17 cellular contexts compared by ENCODE assay signal in the genomic region with DNA sequence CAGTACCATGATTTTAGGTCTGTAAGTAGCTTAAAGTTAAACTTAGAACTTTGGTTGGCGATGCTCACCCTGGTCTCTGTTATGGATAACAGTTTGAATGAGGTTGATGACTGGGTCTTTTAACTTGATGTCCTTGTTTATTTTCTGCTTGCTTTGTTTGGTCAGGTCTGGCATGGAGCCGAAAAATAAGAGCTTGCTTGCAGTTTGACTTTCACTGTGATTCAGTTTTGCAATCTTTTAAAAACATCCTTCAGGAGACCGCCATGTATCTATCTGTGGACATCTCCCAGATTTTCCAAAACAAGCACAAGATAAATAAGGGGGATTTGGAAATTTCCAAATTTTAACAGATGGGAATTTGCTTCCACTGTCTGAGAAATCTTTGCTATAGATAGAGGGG.
DNase-seq lines count a peak whose midpoint lies in the region; FAIRE-seq and TF ChIP-seq lines count a peak whose summit lies in the region.
"Had no signal": no experiment of that assay in that cellular context is flagged by ENCODE, and none has a peak within 500 bp of the region (broad histone marks: within the 10 kb centered on the region; RNA-seq: fewer than 3 reads in every experiment).

No MANE protein-coding gene starts in this region.

- H3K27ac ChIP-seq in liver (ENCODE audit: low read depth in 1 of 2, low read length in 2 of 2) = no peak overlapping the region
- H3K27ac ChIP-seq in ascending aorta = no peak overlapping the region
- H3K27ac ChIP-seq: colonic mucosa, GM23248 had no signal

- intact Hi-C loops in ascending aorta (cut with DNase I) = no loop called here

- peaks cover 76% of the 10 kb centered on the region for H3K4me1 Mint-ChIP-seq in chondrocyte (ENCODE audit: low read depth)

- no peaks in the 10 kb centered on the region for H3K9me3 ChIP-seq in liver (ENCODE audit: control insufficient read depth in 4 of 4, low read length in 3 of 4)
- H3K9me3 ChIP-seq in ascending aorta = no peaks in the 10 kb centered on the region
- H3K9me3 ChIP-seq: colonic mucosa had no signal

- H3K27me3 Mint-ChIP-seq in chondrocyte (ENCODE audit: low read depth) = no peaks in the 10 kb centered on the region

- H3K9me3 Mint-ChIP-seq in chondrocyte (ENCODE audit: low read depth) = no peaks in the 10 kb centered on the region
- H3K9me3 Mint-ChIP-seq: CD8-positive, alpha-beta T cell; stimulated activated naive B cell treated with anti-CD40 and anti-IgM and Interleukin-4, amounts not matched to agents 10 μg/mL and 1 μg/mL and 100 μg/mL, for 72 hours; T-helper 1 cell treated with Interleukin-12 subunit alpha and Interleukin-12 subunit beta and Interleukin-4 antibody, amounts not matched to agents 30 μg/mL and 1 μg/mL, for 36 hours had no signal

- DNase-seq in M059J (ENCODE audit: low read depth) = peak; percentile 65
- DNase-seq in chondrocyte (ENCODE audit: low spot score) = no peak
- DNase-seq in smooth muscle cell of the brain vasculature (ENCODE audit: low read depth, low spot score) = peak; percentile 86
- no peak for DNase-seq in D341Med (ENCODE audit: low spot score)
- DNase-seq in DMS 273 treated with DMSO at 0.1 percent for 48 hours (lab: John Stamatoyannopoulos, UW) = no peak
- no peak for DNase-seq in ascending aorta (ENCODE audit: low spot score in 2 of 2)
- DNase-seq in HTR-8/SVneo (ENCODE audit: insufficient read length, low spot score) = no peak
- DNase-seq: CD8-positive, alpha-beta T cell; colonic mucosa; GM23248; NCI-H1436 treated with DMSO at 0.1 percent for 48 hours; NCI-H526; RPMI8226; stimulated activated naive B cell treated with anti-CD40 and anti-IgM and Interleukin-4, amounts not matched to agents 10 μg/mL and 1 μg/mL and 100 μg/mL, for 72 hours had no signal

- no peaks in the 10 kb centered on the region for H3K27me3 ChIP-seq in liver (ENCODE audit: control insufficient read depth in 4 of 4, insufficient read depth in 4 of 4, low read length in 3 of 4)
- H3K27me3 ChIP-seq in ascending aorta = no peaks in the 10 kb centered on the region
- H3K27me3 ChIP-seq: colonic mucosa had no signal

- H3K9ac ChIP-seq in liver (ENCODE audit: low read depth in 1 of 2, low read length in 2 of 2) = no peak overlapping the region
- H3K9ac ChIP-seq: GM23248 had no signal

- TF ChIP-seq CTCF in chondrocyte (IDR thresholded peaks at IDR 0.05) (no peak), liver (IDR thresholded peaks at IDR 0.05; ENCODE audit: low read depth, low read length, missing input control) (no peak), ascending aorta (IDR thresholded peaks at IDR 0.05) (no peak)

- peak overlapping the region; percentile 88 for H3K27ac Mint-ChIP-seq in chondrocyte (ENCODE audit: unreplicated experiment)
- H3K27ac Mint-ChIP-seq: activated naive CD8-positive, alpha-beta T cell; CD8-positive, alpha-beta T cell; T-helper 1 cell treated with Interleukin-12 subunit alpha and Interleukin-12 subunit beta and Interleukin-4 antibody, amounts not matched to agents 30 μg/mL and 1 μg/mL, for 36 hours had no signal

- H3K4me1 ChIP-seq in liver (ENCODE audit: control insufficient read depth in 4 of 4, insufficient read depth in 4 of 4, low read length in 3 of 4) = no peaks in the 10 kb centered on the region
- no peaks in the 10 kb centered on the region for H3K4me1 ChIP-seq in ascending aorta
- H3K4me1 ChIP-seq: colonic mucosa had no signal

- FAIRE-seq in HTR-8/SVneo (lab: Jason Lieb, UNC) = no peak

- peak in 1 of 2 donors; percentile 14 for TF ChIP-seq RAD21 in liver (IDR thresholded peaks at IDR 0.05)

- WGBS in liver = 26% methylated on average over 3 of the region's 3 CpGs

- H3K36me3 ChIP-seq in liver (ENCODE audit: control insufficient read depth in 4 of 4, insufficient read depth in 3 of 4, low read depth in 1 of 4, low read length in 3 of 4) (no peaks in the 10 kb centered on the region), ascending aorta (no peaks in the 10 kb centered on the region)
- H3K36me3 ChIP-seq: colonic mucosa had no signal

- no peak overlapping the region for H3K4me3 Mint-ChIP-seq in chondrocyte (ENCODE audit: unreplicated experiment)
- H3K4me3 Mint-ChIP-seq: activated naive CD8-positive, alpha-beta T cell; CD8-positive, alpha-beta T cell; stimulated activated naive B cell treated with anti-CD40 and anti-IgM and Interleukin-4, amounts not matched to agents 10 μg/mL and 1 μg/mL and 100 μg/mL, for 72 hours; T-helper 1 cell treated with Interleukin-12 subunit alpha and Interleukin-12 subunit beta and Interleukin-4 antibody, amounts not matched to agents 30 μg/mL and 1 μg/mL, for 36 hours had no signal

- H3K36me3 Mint-ChIP-seq in chondrocyte (ENCODE audit: low read depth) = peaks cover 36% of the 10 kb centered on the region
- H3K36me3 Mint-ChIP-seq: activated naive CD8-positive, alpha-beta T cell; CD8-positive, alpha-beta T cell; stimulated activated naive B cell treated with anti-CD40 and anti-IgM and Interleukin-4, amounts not matched to agents 10 μg/mL and 1 μg/mL and 100 μg/mL, for 72 hours had no signal

- no peak overlapping the region for H3K4me3 ChIP-seq in liver (ENCODE audit: low read depth in 1 of 3, low read length in 3 of 3)
- H3K4me3 ChIP-seq in ascending aorta = no peak overlapping the region
- H3K4me3 ChIP-seq: colonic mucosa, GM23248 had no signal

TF ChIP-seq in liver, 16 proteins besides CTCF, POLR2A, EP300 and RAD21:
- TF ChIP-seq FOXA1 (IDR thresholded peaks at IDR 0.05) (no peak), YY1 (IDR thresholded peaks at IDR 0.05) (no peak), NR2F2 (IDR thresholded peaks at IDR 0.05) (no peak), SP1 (IDR thresholded peaks at IDR 0.05) (no peak), FOXA2 (IDR thresholded peaks at IDR 0.05) (peak; percentile 8), HNF4A (conservative IDR thresholded peaks at IDR 0.05) (peak in 1 of 2 donors; percentile 8)

Comparison
In these comparisons a context has a peak if more than half of its experiments do, and no peak if none do; other contexts are left out.
1. DNase-seq: peak in M059J (single experiment) and smooth muscle cell of the brain vasculature (single experiment); none in chondrocyte (single experiment), D341Med (single experiment), DMS 273 treated with DMSO at 0.1 percent for 48 hours (single experiment), ascending aorta (0 of 2) and HTR-8/SVneo (single experiment).